Comparison of ENCODE assay signal across 16 cellular contexts in the genomic region with DNA sequence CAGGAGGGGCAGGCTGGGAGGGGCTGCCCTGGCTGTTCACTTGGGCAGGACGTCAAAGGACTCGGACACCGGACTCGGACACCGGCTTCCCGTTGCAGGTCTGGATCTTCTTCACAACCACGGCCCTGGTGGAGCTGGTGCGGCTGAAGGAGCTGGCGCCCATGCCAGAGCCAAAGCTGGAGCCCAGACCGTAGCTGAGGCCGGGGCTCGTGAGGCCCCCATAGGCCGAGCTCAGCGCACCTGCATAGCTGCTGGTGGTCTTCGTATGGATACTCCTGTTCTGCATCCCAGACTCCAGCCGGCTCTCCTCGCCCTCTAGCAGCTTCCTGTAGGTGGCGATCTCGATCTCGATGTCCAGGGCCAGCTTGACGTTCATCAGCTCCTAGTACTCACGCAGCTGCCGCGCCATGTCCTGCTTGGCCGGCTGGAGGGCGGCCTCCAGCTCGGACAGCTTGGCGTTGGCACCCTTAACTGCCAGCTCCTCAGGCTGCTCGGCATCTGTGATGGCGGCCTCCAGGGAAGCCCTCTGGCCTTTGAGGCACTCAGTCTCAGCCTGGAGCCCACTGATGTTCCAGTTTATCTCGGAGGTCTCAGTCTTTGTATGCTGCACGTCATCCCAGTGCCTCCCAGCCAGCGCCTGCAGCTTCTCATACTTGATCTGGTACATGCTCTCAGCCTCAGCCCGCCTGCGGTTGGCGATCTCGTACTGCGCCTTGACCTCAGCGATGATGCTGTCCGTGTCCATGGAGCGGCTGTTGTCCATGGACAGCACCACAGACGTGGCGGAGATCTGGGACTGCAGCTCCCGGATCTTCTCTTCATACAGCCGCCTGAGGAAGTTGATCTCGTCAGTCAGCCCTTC. TPM values are rescaled to one million over a fixed set of nuclear protein-coding genes. Genes with fewer than 3 reads are reported as not detected.
DNase-seq lines count a peak whose midpoint lies in the region; ATAC-seq and TF ChIP-seq lines count a peak whose summit lies in the region.
"Had no signal": no experiment of that assay in that cellular context is flagged by ENCODE, and none has a peak within 500 bp of the region (broad histone marks: within the 10 kb centered on the region; RNA-seq: fewer than 3 reads in every experiment).

No MANE protein-coding gene starts in this region.

- H3K4me3 ChIP-seq in DND-41 (ENCODE audit: low read depth in 1 of 2, low read length in 2 of 2) = no peak overlapping the region
- H3K4me3 ChIP-seq in cardiac fibroblast (replicated peaks in 1 of 2; ENCODE audit: low read depth in 2 of 2, low read length in 2 of 2) = no peak overlapping the region
- H3K4me3 ChIP-seq in neural progenitor cell = no peak overlapping the region
- H3K4me3 ChIP-seq: gastroesophageal sphincter, lung, SK-N-MC had no signal

- in situ Hi-C loops in ACHN (cut with HindIII; ENCODE audit: low pct_ligation_motif_present, low pct_unique_long_range_greater_than_20kb, low sequenced_read_pairs) = no loop called here

- H3K4me2 ChIP-seq in DND-41 (ENCODE audit: insufficient read depth, low read length) (no peak overlapping the region), neural progenitor cell (no peak overlapping the region)

- H3K9ac ChIP-seq in DND-41 (ENCODE audit: low read depth, low read length) (no peak overlapping the region), neural progenitor cell (no peak overlapping the region)

- H3K9me3 ChIP-seq in DND-41 (ENCODE audit: insufficient read depth, low read length, severe bottlenecking) = no peaks in the 10 kb centered on the region
- H3K9me3 ChIP-seq in neural progenitor cell (ENCODE audit: low read depth) = no peaks in the 10 kb centered on the region
- H3K9me3 ChIP-seq: gastroesophageal sphincter had no signal

- TF ChIP-seq CTCF in DND-41 (IDR thresholded peaks at IDR 0.05; ENCODE audit: borderline replicate concordance, extremely low read depth, low read length, poor library complexity, severe bottlenecking) (peak; percentile 37), cardiac fibroblast (IDR thresholded peaks at IDR 0.05; ENCODE audit: low read depth, low read length) (peak; percentile 35), neural progenitor cell (IDR thresholded peaks at IDR 0.05) (peak; percentile 60), GM10248 (IDR thresholded peaks at IDR 0.05; ENCODE audit: control extremely low read depth, extremely low read depth, low read depth, missing control alignments) (no peak)

- H2AFZ ChIP-seq in DND-41 (ENCODE audit: low read depth, low read length) (no peak overlapping the region), neural progenitor cell (replicated peaks) (peak overlapping the region; percentile 79)

- H3K4me1 ChIP-seq in DND-41 (ENCODE audit: insufficient read depth, low read length) (no peaks in the 10 kb centered on the region), neural progenitor cell (no peaks in the 10 kb centered on the region)
- H3K4me1 ChIP-seq: gastroesophageal sphincter had no signal

- no peaks in the 10 kb centered on the region for H4K20me1 ChIP-seq in DND-41 (ENCODE audit: insufficient read depth, low read length)
- no peaks in the 10 kb centered on the region for H4K20me1 ChIP-seq in neural progenitor cell (ENCODE audit: low read depth)

- no peak overlapping the region for H3K27ac Mint-ChIP-seq in neural progenitor cell

- CTCF ChIA-PET in GM10248 (lab: Yijun Ruan, JAX) = interaction anchor here (0.8 to 1.5 kb wide), 4 partner anchors 8 to 491 kb away, joined by 3 to 5 read pairs (median 4); no protein-coding TSS in a partner anchor

- H3K36me3 ChIP-seq in DND-41 (ENCODE audit: insufficient read depth, low read length) (no peaks in the 10 kb centered on the region), neural progenitor cell (no peaks in the 10 kb centered on the region)
- H3K36me3 ChIP-seq: gastroesophageal sphincter had no signal

- no peaks in the 10 kb centered on the region for H3K4me1 Mint-ChIP-seq in neural progenitor cell

- no peaks in the 10 kb centered on the region for H3K9me3 Mint-ChIP-seq in neural progenitor cell

- TF ChIP-seq RAD21 in Ishikawa (IDR thresholded peaks at IDR 0.05; ENCODE audit: low read depth) = peak; percentile 41; the same call in 1 of the 2 replicates

- H3K79me2 ChIP-seq in DND-41 (ENCODE audit: insufficient read depth, low read length) = no peaks in the 10 kb centered on the region
- H3K79me2 ChIP-seq in neural progenitor cell (ENCODE audit: low read depth) = no peaks in the 10 kb centered on the region

- no peaks in the 10 kb centered on the region for H3F3A ChIP-seq in neural progenitor cell (ENCODE audit: low read depth)

- H3K27ac ChIP-seq in DND-41 (ENCODE audit: low read length) (no peak overlapping the region), neural progenitor cell (no peak overlapping the region)
- H3K27ac ChIP-seq: gastroesophageal sphincter, SK-N-MC had no signal

- POLR2A ChIA-PET in GM10248 (lab: Yijun Ruan, JAX) = interaction anchor here (0.6 kb wide), 1 partner anchor 257 kb away, joined by 8 read pairs; no protein-coding TSS in a partner anchor

- ATAC-seq in DND-41 (ENCODE audit: insufficient read depth, low read depth) (no peak), HG02840 (IDR thresholded peaks at IDR 0.05; ENCODE audit: low FRiP score, unreplicated experiment) (no peak)
- ATAC-seq: gastroesophageal sphincter had no signal

- TF ChIP-seq EP300 in Ishikawa (IDR thresholded peaks at IDR 0.05; ENCODE audit: borderline replicate concordance) = no peak

- H3K36me3 Mint-ChIP-seq in neural progenitor cell = no peaks in the 10 kb centered on the region

- peaks cover 8% of the 10 kb centered on the region for H3K27me3 ChIP-seq in DND-41 (ENCODE audit: insufficient read depth, low read length, poor library complexity)
- peaks cover 35% of the 10 kb centered on the region for H3K27me3 ChIP-seq in neural progenitor cell

- H3K27me3 Mint-ChIP-seq in neural progenitor cell (ENCODE audit: insufficient read depth, low read depth) = peaks cover 6% of the 10 kb centered on the region

- no peak overlapping the region for H3K4me3 Mint-ChIP-seq in neural progenitor cell

- DNase-seq in DND-41 (peak; percentile 9), cardiac fibroblast (ENCODE audit: low read depth in 2 of 2) (peak; percentile 16 to 19), neural progenitor cell (ENCODE audit: low spot score) (peak; percentile 76), occipital lobe (lab: John Stamatoyannopoulos, UW) (no peak), ACHN (no peak), GM10248 (ENCODE audit: extremely low spot score) (no peak)
- DNase-seq: activated CD4-positive, alpha-beta T cell treated with anti-CD3 and anti-CD28 coated beads for 1 hour; activated effector memory CD4-positive, alpha-beta T cell treated with anti-CD3 and anti-CD28 coated beads, Interleukin-2, amount 50 U/mL, for 16 hours; NCI-H345 had no signal

TF ChIP-seq in Ishikawa, 13 proteins besides CTCF, POLR2A, EP300 and RAD21:
- TF ChIP-seq, protein P1, sequence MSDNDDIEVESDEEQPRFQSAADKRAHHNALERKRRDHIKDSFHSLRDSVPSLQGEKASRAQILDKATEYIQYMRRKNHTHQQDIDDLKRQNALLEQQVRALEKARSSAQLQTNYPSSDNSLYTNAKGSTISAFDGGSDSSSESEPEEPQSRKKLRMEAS (IDR thresholded peaks at IDR 0.05) = no peak
- TF ChIP-seq, protein P2, sequence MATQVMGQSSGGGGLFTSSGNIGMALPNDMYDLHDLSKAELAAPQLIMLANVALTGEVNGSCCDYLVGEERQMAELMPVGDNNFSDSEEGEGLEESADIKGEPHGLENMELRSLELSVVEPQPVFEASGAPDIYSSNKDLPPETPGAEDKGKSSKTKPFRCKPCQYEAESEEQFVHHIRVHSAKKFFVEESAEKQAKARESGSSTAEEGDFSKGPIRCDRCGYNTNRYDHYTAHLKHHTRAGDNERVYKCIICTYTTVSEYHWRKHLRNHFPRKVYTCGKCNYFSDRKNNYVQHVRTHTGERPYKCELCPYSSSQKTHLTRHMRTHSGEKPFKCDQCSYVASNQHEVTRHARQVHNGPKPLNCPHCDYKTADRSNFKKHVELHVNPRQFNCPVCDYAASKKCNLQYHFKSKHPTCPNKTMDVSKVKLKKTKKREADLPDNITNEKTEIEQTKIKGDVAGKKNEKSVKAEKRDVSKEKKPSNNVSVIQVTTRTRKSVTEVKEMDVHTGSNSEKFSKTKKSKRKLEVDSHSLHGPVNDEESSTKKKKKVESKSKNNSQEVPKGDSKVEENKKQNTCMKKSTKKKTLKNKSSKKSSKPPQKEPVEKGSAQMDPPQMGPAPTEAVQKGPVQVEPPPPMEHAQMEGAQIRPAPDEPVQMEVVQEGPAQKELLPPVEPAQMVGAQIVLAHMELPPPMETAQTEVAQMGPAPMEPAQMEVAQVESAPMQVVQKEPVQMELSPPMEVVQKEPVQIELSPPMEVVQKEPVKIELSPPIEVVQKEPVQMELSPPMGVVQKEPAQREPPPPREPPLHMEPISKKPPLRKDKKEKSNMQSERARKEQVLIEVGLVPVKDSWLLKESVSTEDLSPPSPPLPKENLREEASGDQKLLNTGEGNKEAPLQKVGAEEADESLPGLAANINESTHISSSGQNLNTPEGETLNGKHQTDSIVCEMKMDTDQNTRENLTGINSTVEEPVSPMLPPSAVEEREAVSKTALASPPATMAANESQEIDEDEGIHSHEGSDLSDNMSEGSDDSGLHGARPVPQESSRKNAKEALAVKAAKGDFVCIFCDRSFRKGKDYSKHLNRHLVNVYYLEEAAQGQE (IDR thresholded peaks at IDR 0.05; ENCODE audit: low read depth) = no peak
- TF ChIP-seq NFIC (IDR thresholded peaks at IDR 0.05) = no peak
- TF ChIP-seq ZBTB7A (IDR thresholded peaks at IDR 0.05; ENCODE audit: low read depth) = no peak
- TF ChIP-seq EGR1 (IDR thresholded peaks at IDR 0.05) = no peak
- no peak for TF ChIP-seq CEBPB (IDR thresholded peaks at IDR 0.05)
- TF ChIP-seq YY1 (IDR thresholded peaks at IDR 0.05; ENCODE audit: low read depth) = no peak
- TF ChIP-seq FOXM1 (IDR thresholded peaks at IDR 0.05; ENCODE audit: borderline replicate concordance, low read depth) = no peak
- TF ChIP-seq TCF12 (IDR thresholded peaks at IDR 0.05; ENCODE audit: low read depth) = no peak
- TF ChIP-seq, protein P3, sequence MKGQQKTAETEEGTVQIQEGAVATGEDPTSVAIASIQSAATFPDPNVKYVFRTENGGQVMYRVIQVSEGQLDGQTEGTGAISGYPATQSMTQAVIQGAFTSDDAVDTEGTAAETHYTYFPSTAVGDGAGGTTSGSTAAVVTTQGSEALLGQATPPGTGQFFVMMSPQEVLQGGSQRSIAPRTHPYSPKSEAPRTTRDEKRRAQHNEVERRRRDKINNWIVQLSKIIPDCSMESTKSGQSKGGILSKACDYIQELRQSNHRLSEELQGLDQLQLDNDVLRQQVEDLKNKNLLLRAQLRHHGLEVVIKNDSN (IDR thresholded peaks at IDR 0.05) = no peak
- no peak for TF ChIP-seq TAF1 (IDR thresholded peaks at IDR 0.05; ENCODE audit: low read depth)
- TF ChIP-seq CREB1 (IDR thresholded peaks at IDR 0.05; ENCODE audit: low read depth) = no peak
- no peak for TF ChIP-seq TEAD4 (IDR thresholded peaks at IDR 0.05)
TF ChIP-seq in Ishikawa: peak in this region for 0.

RNA-seq across cellular contexts. Expression of a gene that starts 15.1 kb away (rescaled TPM):
- total RNA-seq in neural progenitor cell (ENCODE audit: low replicate concordance) (not detected in 2 replicates), occipital lobe (0.31 TPM)
- total RNA-seq: pulmonary artery endothelial cell had no signal

RNA-seq across cellular contexts. Expression of a gene that starts 37.9 kb away (rescaled TPM):
- total RNA-seq in neural progenitor cell (ENCODE audit: low replicate concordance) = not detected in 2 replicates
- not detected for total RNA-seq in occipital lobe
- total RNA-seq: gastroesophageal sphincter, lung, pulmonary artery endothelial cell, temporal lobe had no signal

Comparison
In these comparisons a context has a peak if more than half of its experiments do, and no peak if none do; other contexts are left out.
1. DNase-seq: peak in DND-41 (single experiment), cardiac fibroblast (2 of 2) and neural progenitor cell (single experiment); none in occipital lobe (single experiment), ACHN (single experiment) and GM10248 (single experiment).